ENCODE assay signal across 21 cellular contexts in genomic region chrX:17519349-17519748, GRCh38.
DNase-seq lines count a peak whose midpoint lies in the region; ATAC-seq and TF ChIP-seq lines count a peak whose summit lies in the region.
"Had no signal": no experiment of that assay in that cellular context is flagged by ENCODE, and none has a peak within 500 bp of the region (broad histone marks: within the 10 kb centered on the region; RNA-seq: fewer than 3 reads in every experiment).

No MANE protein-coding gene starts in this region.

- H3K36me3 ChIP-seq in mucosa of descending colon (ENCODE audit: low read depth): no peaks in the 10 kb centered on the region
- no peaks in the 10 kb centered on the region for H3K36me3 ChIP-seq in tibial artery

- no peaks in the 10 kb centered on the region for H3K27me3 ChIP-seq in tibial artery
- H3K27me3 ChIP-seq: foreskin keratinocyte had no signal

- no peaks in the 10 kb centered on the region for H3K27me3 Mint-ChIP-seq in activated T-helper 2 cell treated with anti-CD3 and anti-CD28 coated beads, Interferon-gamma antibody, Interleukin-2, Interleukin-4, amounts not matched to agents 10 μg/mL and 5 μg/mL and 100 μg/mL, durations not matched to agents 14 hours and 24 hours and 36 hours (ENCODE audit: low read depth)
- H3K27me3 Mint-ChIP-seq: activated B cell treated with CpG ODN at 0.5 μM for 24 hours had no signal

- no peak overlapping the region for H3K4me3 Mint-ChIP-seq in activated T-helper 2 cell treated with anti-CD3 and anti-CD28 coated beads, Interferon-gamma antibody, Interleukin-2, Interleukin-4, amounts not matched to agents 10 μg/mL and 5 μg/mL and 100 μg/mL, durations not matched to agents 14 hours and 24 hours and 36 hours (ENCODE audit: low read depth)
- H3K4me3 Mint-ChIP-seq: activated B cell treated with CpG ODN at 0.5 μM for 24 hours; activated CD8-positive, alpha-beta memory T cell treated with anti-CD3 and anti-CD28 coated beads, Interleukin-2, amount 10 ng/mL, durations not matched to agents 7 days and 5 days; IgD-negative memory B cell; stimulated activated naive B cell treated with anti-CD40 and anti-IgM and Interleukin-4, amounts not matched to agents 10 μg/mL and 1 μg/mL and 100 μg/mL, for 72 hours had no signal

- TF ChIP-seq CTCF in fibroblast of pulmonary artery (IDR thresholded peaks at IDR 0.05; ENCODE audit: low read length, missing control alignments) (no peak), mucosa of descending colon (IDR thresholded peaks at IDR 0.05) (no peak), tibial artery (IDR thresholded peaks at IDR 0.05) (no peak)

- H3K27ac ChIP-seq in tibial artery: peak overlapping the region; percentile 44 to 51
- H3K27ac ChIP-seq: foreskin keratinocyte, RWPE1 had no signal

- H3K9me3 ChIP-seq in mucosa of descending colon (no peaks in the 10 kb centered on the region), tibial artery (no peaks in the 10 kb centered on the region)

- H3K4me1 ChIP-seq in mucosa of descending colon (ENCODE audit: low read depth) (no peaks in the 10 kb centered on the region), tibial artery (peaks cover 0 to 32% (median 6%) of the 10 kb centered on the region in 4 donors)
- H3K4me1 ChIP-seq: foreskin keratinocyte had no signal

- ATAC-seq in mucosa of descending colon: peak; percentile 31
- ATAC-seq in HG03039 (IDR thresholded peaks at IDR 0.05; ENCODE audit: unreplicated experiment): no peak
- ATAC-seq: activated CD8-positive, alpha-beta memory T cell treated with anti-CD3 and anti-CD28 coated beads, Interleukin-2, amount 10 ng/mL, durations not matched to agents 7 days and 5 days; foreskin keratinocyte; stimulated activated naive B cell treated with anti-CD40 and anti-IgM and Interleukin-4, amounts not matched to agents 10 μg/mL and 1 μg/mL and 100 μg/mL, for 72 hours had no signal

- H3K9me3 Mint-ChIP-seq in activated T-helper 2 cell treated with anti-CD3 and anti-CD28 coated beads, Interferon-gamma antibody, Interleukin-2, Interleukin-4, amounts not matched to agents 10 μg/mL and 5 μg/mL and 100 μg/mL, durations not matched to agents 14 hours and 24 hours and 36 hours: no peaks in the 10 kb centered on the region
- H3K9me3 Mint-ChIP-seq: activated B cell treated with CpG ODN at 0.5 μM for 24 hours; stimulated activated naive B cell treated with anti-CD40 and anti-IgM and Interleukin-4, amounts not matched to agents 10 μg/mL and 1 μg/mL and 100 μg/mL, for 72 hours had no signal

- no peaks in the 10 kb centered on the region for H3K36me3 Mint-ChIP-seq in activated T-helper 2 cell treated with anti-CD3 and anti-CD28 coated beads, Interferon-gamma antibody, Interleukin-2, Interleukin-4, amounts not matched to agents 10 μg/mL and 5 μg/mL and 100 μg/mL, durations not matched to agents 14 hours and 24 hours and 36 hours (ENCODE audit: low read depth)
- H3K36me3 Mint-ChIP-seq: activated CD8-positive, alpha-beta memory T cell treated with anti-CD3 and anti-CD28 coated beads, Interleukin-2, amount 10 ng/mL, durations not matched to agents 7 days and 5 days; stimulated activated naive B cell treated with anti-CD40 and anti-IgM and Interleukin-4, amounts not matched to agents 10 μg/mL and 1 μg/mL and 100 μg/mL, for 72 hours had no signal

- H3K4me3 ChIP-seq in fibroblast of pulmonary artery (replicated peaks; ENCODE audit: low read depth, low read length): no peak overlapping the region
- H3K4me3 ChIP-seq in mucosa of descending colon: no peak overlapping the region
- H3K4me3 ChIP-seq in tibial artery: peak overlapping the region; percentile 19 to 30
- H3K4me3 ChIP-seq: dorsolateral prefrontal cortex, smooth muscle cell had no signal

- intact Hi-C loops in mucosa of descending colon (cut with DNase I, micrococcal nuclease): no loop called here
- intact Hi-C loops in tibial artery (cut with DNase I; ENCODE audit: low total_unique reads): no loop called here
- intact Hi-C loops in activated T-helper 2 cell treated with anti-CD3 and anti-CD28 coated beads, Interferon-gamma antibody, Interleukin-2, Interleukin-4, amounts not matched to agents 10 μg/mL and 5 μg/mL and 100 μg/mL, durations not matched to agents 14 hours and 24 hours and 36 hours (cut with micrococcal nuclease): no loop called here

- DNase-seq in HCEC 1CT (peak; percentile 11), fibroblast of pulmonary artery (ENCODE audit: low read depth) (peak; percentile 49), mucosa of descending colon (peak in 1 of 3 donors; percentile 54), tibial artery (peak; percentile 80), SHP77 treated with DMSO at 0.1 percent for 48 hours (lab: John Stamatoyannopoulos, UW) (no peak), OCI-M1 (lab: John Stamatoyannopoulos, UW) (no peak)
- no peak for DNase-seq in activated T-helper 2 cell treated with anti-CD3 and anti-CD28 coated beads, Interferon-gamma antibody, Interleukin-2, Interleukin-4, amounts not matched to agents 10 μg/mL and 5 μg/mL and 100 μg/mL, durations not matched to agents 14 hours and 24 hours and 36 hours (ENCODE audit: low spot score)
- DNase-seq: activated B cell treated with CpG ODN at 0.5 μM for 24 hours; activated CD8-positive, alpha-beta memory T cell treated with anti-CD3 and anti-CD28 coated beads, Interleukin-2, amount 10 ng/mL, durations not matched to agents 7 days and 5 days; activated gamma-delta T cell treated with Interleukin-2 at 50 U/mL for 16 hours; dorsolateral prefrontal cortex; foreskin keratinocyte; GF-D8; mesendoderm; MV-4-11; stimulated activated naive B cell treated with anti-CD40 and anti-IgM and Interleukin-4, amounts not matched to agents 10 μg/mL and 1 μg/mL and 100 μg/mL, for 72 hours; T-helper 1 cell had no signal

- no peaks in the 10 kb centered on the region for H3K4me1 Mint-ChIP-seq in activated T-helper 2 cell treated with anti-CD3 and anti-CD28 coated beads, Interferon-gamma antibody, Interleukin-2, Interleukin-4, amounts not matched to agents 10 μg/mL and 5 μg/mL and 100 μg/mL, durations not matched to agents 14 hours and 24 hours and 36 hours (ENCODE audit: low read depth)
- H3K4me1 Mint-ChIP-seq: activated B cell treated with CpG ODN at 0.5 μM for 24 hours; activated CD8-positive, alpha-beta memory T cell treated with anti-CD3 and anti-CD28 coated beads, Interleukin-2, amount 10 ng/mL, durations not matched to agents 7 days and 5 days; IgD-negative memory B cell; stimulated activated naive B cell treated with anti-CD40 and anti-IgM and Interleukin-4, amounts not matched to agents 10 μg/mL and 1 μg/mL and 100 μg/mL, for 72 hours had no signal

- no peak overlapping the region for H3K27ac Mint-ChIP-seq in activated T-helper 2 cell treated with anti-CD3 and anti-CD28 coated beads, Interferon-gamma antibody, Interleukin-2, Interleukin-4, amounts not matched to agents 10 μg/mL and 5 μg/mL and 100 μg/mL, durations not matched to agents 14 hours and 24 hours and 36 hours
- H3K27ac Mint-ChIP-seq: activated B cell treated with CpG ODN at 0.5 μM for 24 hours; activated CD8-positive, alpha-beta memory T cell treated with anti-CD3 and anti-CD28 coated beads, Interleukin-2, amount 10 ng/mL, durations not matched to agents 7 days and 5 days; IgD-negative memory B cell; stimulated activated naive B cell treated with anti-CD40 and anti-IgM and Interleukin-4, amounts not matched to agents 10 μg/mL and 1 μg/mL and 100 μg/mL, for 72 hours had no signal

Comparison
In these comparisons a context has a peak if more than half of its experiments do, and no peak if none do; other contexts are left out.
1. DNase-seq: peak in HCEC 1CT (single experiment), fibroblast of pulmonary artery (single experiment) and tibial artery (2 of 2); none in SHP77 treated with DMSO at 0.1 percent for 48 hours (single experiment), OCI-M1 (single experiment) and activated T-helper 2 cell treated with anti-CD3 and anti-CD28 coated beads, Interferon-gamma antibody, Interleukin-2, Interleukin-4, amounts not matched to agents 10 μg/mL and 5 μg/mL and 100 μg/mL, durations not matched to agents 14 hours and 24 hours and 36 hours (single experiment).
2. H3K4me3 ChIP-seq: peak in tibial artery (2 of 2); none in fibroblast of pulmonary artery (single experiment) and mucosa of descending colon (single experiment).